Comparison of ENCODE assay signal across 1 cellular context in genomic region chr12:34290191-34290995, GRCh38.
TF ChIP-seq lines count a peak whose summit lies in the region.

No MANE protein-coding gene starts in this region.

TF ChIP-seq in SK-N-SH treated with all-trans-retinoic acid at 6 μM for 48 hours, 23 proteins besides CTCF, POLR2A, EP300 and RAD21 (continued from another document):
- no peak for TF ChIP-seq POU6F1 (CRISPR knock-in tag; IDR thresholded peaks at IDR 0.05; ENCODE audit: borderline replicate concordance, low read depth)
- no peak for TF ChIP-seq PPARA (CRISPR knock-in tag; IDR thresholded peaks at IDR 0.05; ENCODE audit: borderline replicate concordance)
- TF ChIP-seq CSRNP3 (CRISPR knock-in tag; IDR thresholded peaks at IDR 0.05), result no peak
- TF ChIP-seq SNAI2 (CRISPR knock-in tag; IDR thresholded peaks at IDR 0.05), result no peak
- no peak for TF ChIP-seq ZNF8 (CRISPR knock-in tag; IDR thresholded peaks at IDR 0.05)
